17 cellular contexts compared by ENCODE assay signal in genomic region chr3:142852009-142852408, GRCh38. TPM values are rescaled to one million over a fixed set of nuclear protein-coding genes. Genes with fewer than 3 reads are reported as not detected.
DNase-seq lines count a peak whose midpoint lies in the region; ATAC-seq, FAIRE-seq and TF ChIP-seq lines count a peak whose summit lies in the region.
"Had no signal": no experiment of that assay in that cellular context is flagged by ENCODE, and none has a peak within 500 bp of the region (broad histone marks: within the 10 kb centered on the region; RNA-seq: fewer than 3 reads in every experiment).

No MANE protein-coding gene starts in this region.

- H3K36me3 ChIP-seq in breast epithelium (no peaks in the 10 kb centered on the region), GM23248 (ENCODE audit: low read depth) (no peaks in the 10 kb centered on the region)

- DNase-seq in MCF 10A (ENCODE audit: unreplicated experiment), result peak; percentile 13
- no peak for DNase-seq in breast epithelium (ENCODE audit: low spot score in 2 of 2)
- peak; percentile 47 for DNase-seq in GM23248
- peak; percentile 29 for DNase-seq in RCC 7860 (ENCODE audit: low spot score)
- no peak for DNase-seq in stimulated activated naive B cell treated with anti-CD40 and anti-IgM and Interleukin-4, amounts not matched to agents 10 μg/mL and 1 μg/mL and 100 μg/mL, for 72 hours
- DNase-seq in GDM1 (lab: John Stamatoyannopoulos, UW), result no peak
- DNase-seq in Ammon's horn (ENCODE audit: low spot score), result no peak
- DNase-seq: COR-L47, DMS53, GF-D8, NCI-H1105, NCI-H187 treated with DMSO at 0.1 percent for 48 hours, NCI-H2171 treated with DMSO at 0.1 percent for 48 hours, NCI-H510A treated with DMSO at 0.1 percent for 48 hours, T-helper 17 cell had no signal

- WGBS in GM23248 (ENCODE audit: low coverage in 1 of 2, low lambda C conversion rate in 2 of 2, missing lambda C conversion rate in 2 of 2), 2 experiments, result 17 to 25% methylated on average over 4 of the region's 4 CpGs

- H3K27ac ChIP-seq in breast epithelium, result no peak overlapping the region
- no peak overlapping the region for H3K27ac ChIP-seq in GM23248
- H3K27ac ChIP-seq: C4-2B had no signal

- H3K9ac ChIP-seq in GM23248, result no peak overlapping the region

- FAIRE-seq in RCC 7860 (lab: Jason Lieb, UNC), result no peak
- FAIRE-seq: H54 had no signal

- no peak overlapping the region for H3K4me3 ChIP-seq in breast epithelium
- H3K4me3 ChIP-seq in GM23248, result no peak overlapping the region

- TF ChIP-seq POLR2A in breast epithelium (IDR thresholded peaks at IDR 0.05), result no peak

- BruUV-seq in MCF 10A (replicated peaks; lab: Mats Ljungman, UMichigan), result no TSS peak

- CTCF ChIA-PET in MCF 10A (lab: Yijun Ruan, JAX), result interaction anchor here (0.6 to 8.9 kb wide), 2 partner anchors 19 to 23 kb away, joined by 5 to 65 read pairs; no protein-coding TSS in a partner anchor

- H3F3A ChIP-seq in GM23248 (ENCODE audit: insufficient read depth), result peaks cover 25% of the 10 kb centered on the region

- TF ChIP-seq CTCF in MCF 10A (IDR thresholded peaks at IDR 0.05; ENCODE audit: unreplicated experiment) (no peak), breast epithelium (IDR thresholded peaks at IDR 0.05) (no peak)

- no peaks in the 10 kb centered on the region for H3K79me2 ChIP-seq in GM23248 (ENCODE audit: insufficient read depth)

- H3K27me3 ChIP-seq in breast epithelium (no peaks in the 10 kb centered on the region), GM23248 (replicated peaks; ENCODE audit: insufficient read depth) (no peaks in the 10 kb centered on the region)

- ATAC-seq in stimulated activated naive B cell treated with anti-CD40 and anti-IgM and Interleukin-4, amounts not matched to agents 10 μg/mL and 1 μg/mL and 100 μg/mL, for 72 hours (replicated peaks), result no peak
- ATAC-seq: T-helper 17 cell had no signal

- H4K20me1 ChIP-seq in GM23248 (ENCODE audit: insufficient read depth), result no peaks in the 10 kb centered on the region

- H3K4me1 Mint-ChIP-seq in MCF 10A (ENCODE audit: insufficient read depth, unreplicated experiment), result peaks cover 21% of the 10 kb centered on the region
- no peaks in the 10 kb centered on the region for H3K4me1 Mint-ChIP-seq in stimulated activated naive B cell treated with anti-CD40 and anti-IgM and Interleukin-4, amounts not matched to agents 10 μg/mL and 1 μg/mL and 100 μg/mL, for 72 hours
- H3K4me1 Mint-ChIP-seq: T-helper 17 cell had no signal

- in situ Hi-C loops in GM23248 (cut with MboI), result no loop called here

- no peaks in the 10 kb centered on the region for H3K4me1 ChIP-seq in breast epithelium
- H3K4me1 ChIP-seq in GM23248 (ENCODE audit: insufficient read depth), result peaks cover 44% of the 10 kb centered on the region

- no peak overlapping the region for H3K4me2 ChIP-seq in GM23248 (ENCODE audit: unreplicated experiment)

- no peaks in the 10 kb centered on the region for H3K9me3 Mint-ChIP-seq in MCF 10A (ENCODE audit: unreplicated experiment)
- H3K9me3 Mint-ChIP-seq in stimulated activated naive B cell treated with anti-CD40 and anti-IgM and Interleukin-4, amounts not matched to agents 10 μg/mL and 1 μg/mL and 100 μg/mL, for 72 hours, result no peaks in the 10 kb centered on the region

- POLR2A ChIA-PET in MCF 10A (lab: Yijun Ruan, JAX), result interaction anchor here (2.4 kb wide), 2 partner anchors 11 to 106 kb away, joined by 5 to 25 read pairs; no protein-coding TSS in a partner anchor

- H3K9me3 ChIP-seq in breast epithelium (no peaks in the 10 kb centered on the region), GM23248 (ENCODE audit: low read depth) (no peaks in the 10 kb centered on the region)

- no peaks in the 10 kb centered on the region for H3K9me2 ChIP-seq in GM23248 (ENCODE audit: insufficient read depth)

- no peaks in the 10 kb centered on the region for H3K27me3 Mint-ChIP-seq in MCF 10A (ENCODE audit: insufficient read depth, unreplicated experiment)
- H3K27me3 Mint-ChIP-seq in stimulated activated naive B cell treated with anti-CD40 and anti-IgM and Interleukin-4, amounts not matched to agents 10 μg/mL and 1 μg/mL and 100 μg/mL, for 72 hours, result no peaks in the 10 kb centered on the region

- no peaks in the 10 kb centered on the region for H3K36me3 Mint-ChIP-seq in MCF 10A (ENCODE audit: insufficient read depth, unreplicated experiment)
- no peaks in the 10 kb centered on the region for H3K36me3 Mint-ChIP-seq in stimulated activated naive B cell treated with anti-CD40 and anti-IgM and Interleukin-4, amounts not matched to agents 10 μg/mL and 1 μg/mL and 100 μg/mL, for 72 hours

- no peak overlapping the region for H3K4me3 Mint-ChIP-seq in MCF 10A (ENCODE audit: unreplicated experiment)
- H3K4me3 Mint-ChIP-seq in stimulated activated naive B cell treated with anti-CD40 and anti-IgM and Interleukin-4, amounts not matched to agents 10 μg/mL and 1 μg/mL and 100 μg/mL, for 72 hours, result no peak overlapping the region
- H3K4me3 Mint-ChIP-seq: T-helper 17 cell had no signal

- no peak overlapping the region for H2AFZ ChIP-seq in GM23248

- intact Hi-C loops in MCF 10A (cut with micrococcal nuclease), result no loop called here
- intact Hi-C loops in breast epithelium (cut with DNase I; ENCODE audit: low total_unique reads), result no loop called here

- no peak overlapping the region for H3K27ac Mint-ChIP-seq in MCF 10A (ENCODE audit: low read depth, unreplicated experiment)
- no peak overlapping the region for H3K27ac Mint-ChIP-seq in stimulated activated naive B cell treated with anti-CD40 and anti-IgM and Interleukin-4, amounts not matched to agents 10 μg/mL and 1 μg/mL and 100 μg/mL, for 72 hours
- H3K27ac Mint-ChIP-seq: T-helper 17 cell had no signal

RNA-seq across cellular contexts. Expression of gene PCOLCE2, which starts 36.9 kb away (rescaled TPM):
- total RNA-seq in MCF 10A (2022) (3.2 and 3.4 TPM in 2 replicates), breast epithelium (100 to 1,000 TPM in 1 of 3 donors, 10 to 100 TPM in 2; 30.2 to 178 (median 36.0) TPM)
- total RNA-seq in GM23248 (2014; rRNA removed; shearing (Covaris generic)), result 46.4 and 69.2 TPM in 2 replicates
- polyA plus RNA-seq in GM23248 (2016; fragmentation: Nextera tagmentation; extraction: Ambion mirVana), result 45.4 and 48.5 TPM in 2 replicates
- total RNA-seq: T-helper 17 cell had no signal

Comparison
In these comparisons a context has a peak if more than half of its experiments do, and no peak if none do; other contexts are left out.
1. DNase-seq: peak in MCF 10A (single experiment), GM23248 (single experiment) and RCC 7860 (single experiment); none in breast epithelium (0 of 2), stimulated activated naive B cell treated with anti-CD40 and anti-IgM and Interleukin-4, amounts not matched to agents 10 μg/mL and 1 μg/mL and 100 μg/mL, for 72 hours (single experiment), GDM1 (single experiment) and Ammon's horn (single experiment).